24 cellular contexts compared by ENCODE assay signal in genomic region chr5:93055556-93055955, GRCh38.
"Had no signal": no experiment of that assay in that cellular context is flagged by ENCODE, and none has a peak within 500 bp of the region (broad histone marks: within the 10 kb centered on the region; RNA-seq: fewer than 3 reads in every experiment).

No MANE protein-coding gene starts in this region.

- H3K27ac ChIP-seq: colonic mucosa, epithelial cell of prostate, gastrocnemius medialis, ovary, psoas muscle, sigmoid colon, skin epidermis, spleen, thoracic aorta, transverse colon, vagina had no signal

- DNase-seq: colonic mucosa; effector CD8-positive, alpha-beta T cell; endodermal cell; gastrocnemius medialis; head of caudate nucleus; kidney; natural killer cell; occipital lobe; ovary; posterior cingulate gyrus; psoas muscle; right cardiac atrium; sigmoid colon; spleen; stimulated activated CD4-positive, alpha-beta T cell treated with anti-CD3 and anti-CD28 coated beads, Interleukin-4, amount 100 ng/mL, for 4 hours; stimulated activated naive CD8-positive, alpha-beta T cell treated with anti-CD3 and anti-CD28 coated beads, Interleukin-15, Interleukin-2, amounts not matched to agents 100 U/mL and 50 U/mL, for 24 hours; transverse colon had no signal

- H3K9me3 ChIP-seq: colonic mucosa, gastrocnemius medialis, ovary, psoas muscle, sigmoid colon, spleen, thoracic aorta, transverse colon, vagina had no signal

- H3K27me3 ChIP-seq: colonic mucosa, gastrocnemius medialis, ovary, sigmoid colon, spleen, transverse colon, vagina had no signal

- H3K4me3 ChIP-seq: colonic mucosa, gastrocnemius medialis, lung, ovary, psoas muscle, sigmoid colon, skin epidermis, spleen, thoracic aorta, transverse colon, vagina had no signal

- H3K4me1 ChIP-seq: colonic mucosa, gastrocnemius medialis, psoas muscle, sigmoid colon, spleen, transverse colon, vagina had no signal

- H3K36me3 ChIP-seq: colonic mucosa, gastrocnemius medialis, ovary, sigmoid colon, spleen, thoracic aorta, transverse colon, vagina had no signal

- ATAC-seq: gastrocnemius medialis; left lobe of liver; natural killer cell; psoas muscle; right cardiac atrium; stimulated activated memory B cell treated with anti-CD40 and anti-IgM and Interleukin-4, amounts not matched to agents 10 μg/mL and 1 μg/mL and 100 μg/mL, for 72 hours; stimulated activated naive CD8-positive, alpha-beta T cell treated with anti-CD3 and anti-CD28 coated beads, Interleukin-15, Interleukin-2, amounts not matched to agents 100 U/mL and 50 U/mL, for 24 hours had no signal
